ENCODE assay signal across 8 cellular contexts in the genomic region with DNA sequence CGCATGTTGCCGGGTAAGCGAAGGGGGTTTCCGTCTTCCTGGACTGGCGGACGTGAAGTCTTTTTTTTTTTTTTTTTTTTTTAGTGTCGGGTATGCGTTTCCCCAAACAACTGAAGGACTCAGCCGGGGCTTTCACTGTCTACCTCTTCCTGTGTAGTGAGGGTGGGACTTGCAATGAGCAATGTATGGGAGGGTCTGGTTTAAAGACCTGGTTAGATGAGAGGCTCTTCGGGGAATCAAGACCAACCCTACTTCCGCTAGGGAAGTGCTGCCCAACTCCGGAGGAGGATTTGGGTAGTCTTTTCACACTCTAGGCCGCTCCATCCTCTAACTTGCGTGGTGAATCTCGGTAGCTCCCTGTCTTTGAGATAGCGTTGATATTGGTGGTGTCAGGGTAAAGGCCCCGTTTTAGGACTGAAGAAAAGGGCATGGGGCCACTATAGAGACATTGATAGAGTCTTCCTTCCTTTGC. TPM values are rescaled to one million over a fixed set of nuclear protein-coding genes. Genes with fewer than 3 reads are reported as not detected.
A peak's percentile ranks its signal among the peaks of the same experiment; 100 is the strongest.
DNase-seq lines count a peak whose midpoint lies in the region; ATAC-seq, FAIRE-seq and TF ChIP-seq lines count a peak whose summit lies in the region.

No MANE protein-coding gene starts in this region.

- peaks cover 36% of the 10 kb centered on the region for H3K4me1 Mint-ChIP-seq in memory B cell

- H3K36me3 ChIP-seq in duodenal mucosa (ENCODE audit: control insufficient read depth in 1 of 2, insufficient read depth in 2 of 2, low read length in 2 of 2): peaks cover 0 to under 1% of the 10 kb centered on the region in 2 donors

- H3K9ac ChIP-seq in duodenal mucosa (ENCODE audit: low read depth in 1 of 2, low read length in 2 of 2): peak overlapping the region; percentile 98 to 99

- H3K4me1 ChIP-seq in duodenal mucosa (ENCODE audit: control insufficient read depth in 1 of 2, insufficient read depth in 2 of 2, low read length in 2 of 2): peaks cover 32% of the 10 kb centered on the region in 2 donors

- H3K9me3 Mint-ChIP-seq in memory B cell: no peaks in the 10 kb centered on the region

- no peaks in the 10 kb centered on the region for H3K27me3 Mint-ChIP-seq in memory B cell

- H3K27me3 ChIP-seq in duodenal mucosa (ENCODE audit: control insufficient read depth in 1 of 2, insufficient read depth in 2 of 2, low read length in 2 of 2): no peaks in the 10 kb centered on the region

- H3K27ac Mint-ChIP-seq in memory B cell: peak overlapping the region; percentile 100

- H3K36me3 Mint-ChIP-seq in memory B cell: peaks cover 9% of the 10 kb centered on the region

- H3K27ac ChIP-seq in 22Rv1 (peak overlapping the region; percentile 94), duodenal mucosa (ENCODE audit: low read depth, low read length) (peak overlapping the region; percentile 98)

- TF ChIP-seq POLR2A in GM12892 (IDR thresholded peaks at IDR 0.05; ENCODE audit: low read depth, low read length): no peak

- no peaks in the 10 kb centered on the region for H3K9me3 ChIP-seq in duodenal mucosa (ENCODE audit: control insufficient read depth in 1 of 2, low read length in 2 of 2)

- peak; percentile 84 for FAIRE-seq in GM12892 (lab: Jason Lieb, UNC)

- peak; percentile 8 for DNase-seq in GM12892 (ENCODE audit: insufficient read length)
- peak; percentile 21 for DNase-seq in NCI-H2171 (lab: John Stamatoyannopoulos, UW)
- peak; percentile 71 for DNase-seq in activated CD4-positive, alpha-beta T cell treated with anti-CD3 and anti-CD28 coated beads for 48 hours
- no peak for DNase-seq in memory B cell (ENCODE audit: low spot score in 2 of 2)
- peak; percentile 57 to 59 for DNase-seq in stimulated activated CD8-positive, alpha-beta memory T cell treated with anti-CD3 and anti-CD28 coated beads, Interleukin-4, amount 100 ng/mL, for 1 hour (ENCODE audit: low read depth in 2 of 2, low spot score in 1 of 2)

- ATAC-seq in HG02938 (IDR thresholded peaks at IDR 0.05; ENCODE audit: unreplicated experiment) (peak; percentile 33), memory B cell (ENCODE audit: low read depth) (peak; percentile 58)

- H3K4me3 ChIP-seq in duodenal mucosa (ENCODE audit: low read depth in 1 of 2, low read length in 2 of 2): peak overlapping the region; percentile 83 to 90

- H3K4me3 Mint-ChIP-seq in memory B cell: peak overlapping the region; percentile 99

- TF ChIP-seq CTCF in 22Rv1 (IDR thresholded peaks at IDR 0.05): no peak

RNA-seq across cellular contexts. Expression of a gene that starts 0.8 kb away (rescaled TPM):
- 78.2 TPM for polyA plus RNA-seq in GM12892 (2012; ENCODE audit: missing spikeins)

Comparison
In these comparisons a context has a peak if more than half of its experiments do, and no peak if none do; other contexts are left out.
1. DNase-seq: peak in GM12892 (single experiment), NCI-H2171 (single experiment), activated CD4-positive, alpha-beta T cell treated with anti-CD3 and anti-CD28 coated beads for 48 hours (single experiment) and stimulated activated CD8-positive, alpha-beta memory T cell treated with anti-CD3 and anti-CD28 coated beads, Interleukin-4, amount 100 ng/mL, for 1 hour (2 of 2); none in memory B cell (0 of 2).